In the genomic region with DNA sequence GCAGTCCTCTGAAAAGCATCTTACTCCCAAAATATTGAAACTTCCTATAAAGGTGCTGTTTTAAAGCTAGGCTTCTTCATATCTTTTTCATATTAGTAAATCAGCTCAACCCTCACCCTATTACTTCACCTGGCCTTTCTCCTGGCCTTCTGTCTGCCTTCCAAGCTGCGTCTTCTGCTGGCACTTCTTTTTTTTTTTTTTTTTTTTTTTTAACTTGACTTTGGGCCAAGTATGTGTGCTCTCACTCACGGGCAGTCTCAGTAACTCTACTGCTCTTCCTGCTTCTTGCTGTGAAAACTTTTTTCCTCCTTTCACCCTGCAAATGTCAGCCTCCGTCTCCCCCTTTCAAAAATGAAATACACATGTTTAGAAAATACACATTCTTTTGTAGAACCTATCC, we compare ENCODE assay signal across 10 cellular contexts. TPM values are rescaled to one million over a fixed set of nuclear protein-coding genes. Genes with fewer than 3 reads are reported as not detected.
A peak's percentile ranks its signal among the peaks of the same experiment; 100 is the strongest.
DNase-seq lines count a peak whose midpoint lies in the region; ATAC-seq and TF ChIP-seq lines count a peak whose summit lies in the region.
"Had no signal": no experiment of that assay in that cellular context is flagged by ENCODE, and none has a peak within 500 bp of the region (broad histone marks: within the 10 kb centered on the region; RNA-seq: fewer than 3 reads in every experiment).

No MANE protein-coding gene starts in this region.

- ATAC-seq in HG03139 (IDR thresholded peaks at IDR 0.05; ENCODE audit: unreplicated experiment): no peak
- ATAC-seq in GM19467 (IDR thresholded peaks at IDR 0.05; ENCODE audit: unreplicated experiment): no peak
- ATAC-seq in HG02588 (IDR thresholded peaks at IDR 0.05; ENCODE audit: unreplicated experiment): no peak
- no peak for ATAC-seq in HG03520 (IDR thresholded peaks at IDR 0.05; ENCODE audit: unreplicated experiment)

- H3K27ac Mint-ChIP-seq in mesothelial cell of epicardium: peak overlapping the region; percentile 70

- in situ Hi-C loops in Caki2 (cut with HindIII; ENCODE audit: low pct_unique_long_range_greater_than_20kb, low sequenced_read_pairs): no loop called here

- peak; percentile 66 for DNase-seq in Caki2 (ENCODE audit: low read depth)
- peak; percentile 65 for DNase-seq in LNCaP clone FGC (ENCODE audit: low read depth)
- DNase-seq in coronary artery (ENCODE audit: low spot score): no peak
- DNase-seq in mesothelial cell of epicardium (ENCODE audit: low spot score in 2 of 2, unreplicated experiment in 2 of 2): no peak
- DNase-seq: glutamatergic neuron had no signal

- H3K27ac ChIP-seq in coronary artery: no peak overlapping the region

- no peak overlapping the region for H3K4me3 ChIP-seq in LNCaP clone FGC (ENCODE audit: low read depth, low read length)
- H3K4me3 ChIP-seq in coronary artery: peak overlapping the region; percentile 26
- H3K4me3 ChIP-seq: suprapubic skin had no signal

- H3K9me3 Mint-ChIP-seq in mesothelial cell of epicardium: no peaks in the 10 kb centered on the region

- H3K27me3 Mint-ChIP-seq in mesothelial cell of epicardium (ENCODE audit: low read depth): no peaks in the 10 kb centered on the region

- no peak overlapping the region for H3K4me3 Mint-ChIP-seq in mesothelial cell of epicardium

- H3K36me3 Mint-ChIP-seq in mesothelial cell of epicardium: peaks cover 3% of the 10 kb centered on the region

- TF ChIP-seq CTCF in LNCaP clone FGC (IDR thresholded peaks at IDR 0.05; ENCODE audit: control insufficient read depth, extremely low read depth, insufficient read depth) (no peak), coronary artery (IDR thresholded peaks at IDR 0.05) (no peak), mesothelial cell of epicardium (IDR thresholded peaks at IDR 0.05; ENCODE audit: unreplicated experiment) (no peak)

- H3K4me1 Mint-ChIP-seq in mesothelial cell of epicardium: peaks cover 14% of the 10 kb centered on the region

RNA-seq across cellular contexts. Expression of gene KCTD4, which starts 41.2 kb away (rescaled TPM):
- total RNA-seq in Caki2 (2014; rRNA removed; shearing (Covaris generic); ENCODE audit: low replicate concordance): 2.2 and 5.0 TPM in 2 replicates
- not detected in 3 replicates for total RNA-seq in mesothelial cell of epicardium

Comparison
In these comparisons a context has a peak if more than half of its experiments do, and no peak if none do; other contexts are left out.
1. DNase-seq: peak in Caki2 (single experiment) and LNCaP clone FGC (single experiment); none in coronary artery (single experiment) and mesothelial cell of epicardium (0 of 2).